ENCODE assay signal across 8 cellular contexts in the genomic region with DNA sequence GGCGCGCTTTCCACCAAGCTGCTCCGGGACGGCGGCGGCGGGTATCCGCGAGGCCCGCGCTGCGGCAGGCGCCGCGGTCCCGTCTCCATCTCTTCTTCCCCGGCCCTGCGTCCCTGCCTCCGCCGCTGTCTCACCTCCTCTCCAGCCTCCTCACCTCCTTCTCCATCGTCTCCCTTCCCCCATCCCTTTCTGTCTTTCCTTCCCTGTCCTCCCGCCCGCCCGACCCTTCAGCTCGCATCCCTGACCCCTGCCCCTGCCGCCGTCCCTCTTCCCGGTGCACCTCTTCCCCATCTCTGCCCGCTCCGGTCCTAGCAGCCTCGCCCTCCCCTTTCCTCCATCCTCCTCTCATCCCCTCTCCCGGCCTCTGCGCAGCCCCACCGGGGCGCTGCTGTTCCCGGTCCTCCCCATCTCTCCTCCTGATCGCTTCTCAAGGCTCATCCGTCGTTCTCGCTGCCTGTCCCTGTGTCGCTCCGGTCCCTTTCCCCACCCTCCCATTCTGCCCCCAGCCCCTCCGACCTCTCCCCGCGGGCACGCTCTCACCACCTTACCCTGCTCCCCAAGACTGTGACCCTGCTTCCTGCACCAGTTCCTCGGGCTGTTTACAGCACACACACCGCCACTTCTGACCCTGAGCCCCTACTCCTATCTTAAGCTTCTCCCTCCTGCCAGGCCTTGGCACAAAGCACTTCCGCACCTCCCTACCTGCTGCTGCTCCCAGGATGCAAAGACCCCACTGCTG. TPM values are rescaled to one million over a fixed set of nuclear protein-coding genes. Genes with fewer than 3 reads are reported as not detected.
DNase-seq lines count a peak whose midpoint lies in the region; ATAC-seq and TF ChIP-seq lines count a peak whose summit lies in the region.

No MANE protein-coding gene starts in this region.

- H3K4me1 ChIP-seq in testis = peaks cover 16% of the 10 kb centered on the region

- ATAC-seq in GM18909 (IDR thresholded peaks at IDR 0.05; ENCODE audit: poor library complexity, unreplicated experiment) (peak; percentile 3), left colon (peak; percentile 3)

- H3K27ac ChIP-seq in testis = no peak overlapping the region

- DNase-seq in AG08395 (ENCODE audit: low spot score) (peak; percentile 20), NCI-H345 (lab: John Stamatoyannopoulos, UW) (peak; percentile 39), astrocyte of the hippocampus (ENCODE audit: low read depth, low spot score) (peak; percentile 30), left colon (peak in 1 of 2 donors; percentile 28), testis (no peak), hepatic stellate cell (ENCODE audit: low spot score) (no peak)
- DNase-seq in NK-92 treated with Interleukin-12 subunit alpha and Interleukin-12 subunit beta, amount 100 ng/mL, for 24 hours (lab: John Stamatoyannopoulos, UW) = no peak

- peak overlapping the region; percentile 84 for H3K4me3 ChIP-seq in testis

- no peaks in the 10 kb centered on the region for H3K36me3 ChIP-seq in testis (ENCODE audit: low read depth, missing control alignments)

- H3K27me3 ChIP-seq in testis = no peaks in the 10 kb centered on the region

- TF ChIP-seq POLR2A in testis (IDR thresholded peaks at IDR 0.05) = no peak

- intact Hi-C loops in left colon (cut with DNase I, micrococcal nuclease) = no loop called here
- intact Hi-C loops in testis (cut with DNase I; ENCODE audit: low total_unique reads) = no loop called here

- TF ChIP-seq CTCF in testis (IDR thresholded peaks at IDR 0.05) = no peak

- 1% methylated on average over 40 to 49 of the region's 49 CpGs for WGBS in testis, 2 donors

- H3K9me3 ChIP-seq in testis = no peaks in the 10 kb centered on the region

RNA-seq across cellular contexts. Expression of a gene that starts 0.8 kb away (rescaled TPM):
- total RNA-seq in left colon (1 to 10 TPM; 7.6 to 8.5 TPM), testis (10 to 100 TPM; 49.4 to 65.9 TPM)
- polyA plus RNA-seq in testis (ENCODE audit: insufficient read depth, low read depth, low replicate concordance) = 26.3 TPM

RNA-seq across cellular contexts. Expression of a gene that starts 52.7 kb away (rescaled TPM):
- total RNA-seq in left colon = 1 to 10 TPM; 4.2 to 7.5 TPM
- total RNA-seq in testis = 1 to 10 TPM; 9.0 to 9.3 TPM
- polyA plus RNA-seq in testis (ENCODE audit: insufficient read depth, low read depth, low replicate concordance) = 9.8 TPM

Comparison
In these comparisons a context has a peak if more than half of its experiments do, and no peak if none do; other contexts are left out.
1. DNase-seq: peak in AG08395 (single experiment), NCI-H345 (single experiment) and astrocyte of the hippocampus (single experiment); none in testis (single experiment), hepatic stellate cell (single experiment) and NK-92 treated with Interleukin-12 subunit alpha and Interleukin-12 subunit beta, amount 100 ng/mL, for 24 hours (single experiment).
2. RNA of a gene that starts 0.8 kb away (total RNA-seq): 49.4 to 65.9 TPM in testis; 7.6 to 8.5 TPM in left colon; every median in the first group is over 4 times any median in the second.